Comparison of ENCODE assay signal across 19 cellular contexts in the genomic region with DNA sequence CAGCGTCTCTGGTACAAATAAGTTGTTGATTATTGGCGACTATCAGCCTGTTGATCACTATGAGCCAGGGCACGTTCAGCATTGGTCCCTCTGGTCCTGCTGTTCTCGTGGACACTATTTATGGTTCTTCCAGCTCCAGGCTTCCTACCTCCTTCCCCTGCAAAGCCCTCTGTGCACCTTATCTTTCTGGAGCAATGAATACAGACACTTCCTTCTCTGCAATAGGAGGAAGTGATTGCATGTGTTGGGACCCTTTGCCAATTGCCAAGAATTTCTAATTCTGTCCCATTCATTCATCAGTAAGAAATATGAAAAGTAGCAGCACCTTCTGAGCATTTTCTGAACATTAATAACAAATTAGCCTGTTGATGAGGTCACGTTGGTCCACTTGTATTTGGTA.
"Had no signal": no experiment of that assay in that cellular context is flagged by ENCODE, and none has a peak within 500 bp of the region (broad histone marks: within the 10 kb centered on the region; RNA-seq: fewer than 3 reads in every experiment).

No MANE protein-coding gene starts in this region.

- DNase-seq: activated CD4-positive, alpha-beta T cell treated with anti-CD3 and anti-CD28 coated beads for 36 hours; activated CD8-positive, alpha-beta T cell treated with anti-CD3 and anti-CD28 coated beads for 36 hours; activated effector memory CD4-positive, alpha-beta T cell treated with Interleukin-2 at 50 U/mL for 16 hours; activated naive CD4-positive, alpha-beta T cell treated with anti-CD3 and anti-CD28 coated beads, Interleukin-2, amount 50 U/mL, for 16 hours; activated T-cell treated with anti-CD3 and anti-CD28 coated beads, Interleukin-2, amount 50 U/mL, for 4 hours; adrenal gland; head of caudate nucleus; mesenchymal stem cell; natural killer cell; retina; stimulated activated CD4-positive, alpha-beta T cell treated with anti-CD3 and anti-CD28 coated beads, Interleukin-15, amount 100 ng/mL, for 24 hours; stimulated activated CD4-positive, alpha-beta T cell treated with anti-CD3 and anti-CD28 coated beads, Interleukin-4, amount 100 ng/mL, for 24 hours; stimulated activated naive CD4-positive, alpha-beta T cell treated with Interleukin-2 at 50 U/mL for 16 hours; T-helper 9 cell had no signal

- H3K27ac Mint-ChIP-seq: activated CD4-positive, alpha-beta T cell treated with anti-CD3 and anti-CD28 coated beads for 36 hours; activated CD8-positive, alpha-beta T cell treated with anti-CD3 and anti-CD28 coated beads for 36 hours; natural killer cell; type B pancreatic cell had no signal

- H3K4me3 ChIP-seq: adrenal gland, esophagus muscularis mucosa, skin epidermis had no signal

- H3K36me3 ChIP-seq: adrenal gland, esophagus muscularis mucosa, neutrophil had no signal

- H3K9ac ChIP-seq: parathyroid adenoma had no signal

- H3K9me3 ChIP-seq: adrenal gland, neutrophil had no signal

- H3K27ac ChIP-seq: adrenal gland, esophagus muscularis mucosa, neutrophil, parathyroid adenoma had no signal

- H2AFZ ChIP-seq: parathyroid adenoma had no signal

- H3K4me1 ChIP-seq: adrenal gland, parathyroid adenoma had no signal

- ATAC-seq: activated CD4-positive, alpha-beta T cell treated with anti-CD3 and anti-CD28 coated beads for 36 hours; activated CD8-positive, alpha-beta T cell treated with anti-CD3 and anti-CD28 coated beads for 36 hours; activated T-cell treated with anti-CD3 and anti-CD28 coated beads, Interleukin-2, amount 50 U/mL, for 4 hours; natural killer cell had no signal

- H3K79me2 ChIP-seq: parathyroid adenoma had no signal

- H3K27me3 ChIP-seq: adrenal gland, esophagus muscularis mucosa, neutrophil had no signal
